In genomic region chr16:2515180-2515803, GRCh38 we compare ENCODE assay signal across 6 cellular contexts. TPM values are rescaled to one million over a fixed set of nuclear protein-coding genes. Genes with fewer than 3 reads are reported as not detected.
DNase-seq lines count a peak whose midpoint lies in the region; ATAC-seq and TF ChIP-seq lines count a peak whose summit lies in the region.

No MANE protein-coding gene starts in this region.

- TF ChIP-seq CTCF in mucosa of descending colon (IDR thresholded peaks at IDR 0.05) = no peak

- no peaks in the 10 kb centered on the region for H3K9me3 Mint-ChIP-seq in activated naive CD8-positive, alpha-beta T cell treated with anti-CD3 and anti-CD28 coated beads, Interleukin-2, amount 10 ng/mL, durations not matched to agents 7 days and 5 days

- H3K9me3 ChIP-seq in mucosa of descending colon = no peaks in the 10 kb centered on the region

- peaks cover 8% of the 10 kb centered on the region for H3K27me3 Mint-ChIP-seq in activated naive CD8-positive, alpha-beta T cell treated with anti-CD3 and anti-CD28 coated beads, Interleukin-2, amount 10 ng/mL, durations not matched to agents 7 days and 5 days

- intact Hi-C loops in mucosa of descending colon (cut with DNase I, micrococcal nuclease) = no loop called here

- peak overlapping the region; percentile 93 for H3K27ac Mint-ChIP-seq in activated naive CD8-positive, alpha-beta T cell treated with anti-CD3 and anti-CD28 coated beads, Interleukin-2, amount 10 ng/mL, durations not matched to agents 7 days and 5 days

- peaks cover 10% of the 10 kb centered on the region for H3K36me3 Mint-ChIP-seq in activated naive CD8-positive, alpha-beta T cell treated with anti-CD3 and anti-CD28 coated beads, Interleukin-2, amount 10 ng/mL, durations not matched to agents 7 days and 5 days

- POLR2A ChIA-PET in activated naive CD8-positive, alpha-beta T cell treated with anti-CD3 and anti-CD28 coated beads, Interleukin-2, amount 10 ng/mL, durations not matched to agents 7 days and 5 days (lab: Charles Lee) = interaction anchor here (0.7 to 4.0 kb wide), 10 partner anchors 11 to 360 kb away, joined by 3 to 43 read pairs (median 4); partner anchors contain the start of genes CEMP1, ECI1, PDPK1 and TBC1D24

- no peak for ATAC-seq in activated naive CD8-positive, alpha-beta T cell treated with anti-CD3 and anti-CD28 coated beads, Interleukin-2, amount 10 ng/mL, durations not matched to agents 7 days and 5 days (ENCODE audit: low read depth)
- ATAC-seq in mucosa of descending colon (peak; percentile 24), HG03039 (IDR thresholded peaks at IDR 0.05; ENCODE audit: unreplicated experiment) (no peak)

- H3K4me1 Mint-ChIP-seq in activated naive CD8-positive, alpha-beta T cell treated with anti-CD3 and anti-CD28 coated beads, Interleukin-2, amount 10 ng/mL, durations not matched to agents 7 days and 5 days = peaks cover 40% of the 10 kb centered on the region

- H3K4me3 ChIP-seq in mucosa of descending colon = peak overlapping the region; percentile 98

- peak overlapping the region; percentile 94 for H3K4me3 Mint-ChIP-seq in activated naive CD8-positive, alpha-beta T cell treated with anti-CD3 and anti-CD28 coated beads, Interleukin-2, amount 10 ng/mL, durations not matched to agents 7 days and 5 days

- H3K36me3 ChIP-seq in mucosa of descending colon (ENCODE audit: low read depth) = no peaks in the 10 kb centered on the region

- peaks cover 51% of the 10 kb centered on the region for H3K4me1 ChIP-seq in mucosa of descending colon (ENCODE audit: low read depth)

- DNase-seq in GF-D8 (lab: John Stamatoyannopoulos, UW) (peak; percentile 37), mucosa of descending colon (peak in 2 of 3 donors; percentile 70 to 71), ecto neural progenitor cell (ENCODE audit: low spot score) (no peak), NCI-H510A (lab: John Stamatoyannopoulos, UW) (no peak)
- no peak for DNase-seq in activated naive CD8-positive, alpha-beta T cell treated with anti-CD3 and anti-CD28 coated beads, Interleukin-2, amount 10 ng/mL, durations not matched to agents 7 days and 5 days

RNA-seq across cellular contexts. Expression of gene ATP6V0C, which starts 1.5 kb away (rescaled TPM):
- total RNA-seq in activated naive CD8-positive, alpha-beta T cell treated with anti-CD3 and anti-CD28 coated beads, Interleukin-2, amount 10 ng/mL, durations not matched to agents 7 days and 5 days = 100 to 1,000 TPM; 117 to 122 TPM
- total RNA-seq in mucosa of descending colon = 100 to 1,000 TPM; 171 to 261 (median 201) TPM

RNA-seq across cellular contexts. Expression of gene AMDHD2, which starts 4.9 kb away (rescaled TPM):
- 10 to 100 TPM; 74.0 to 75.4 TPM for total RNA-seq in activated naive CD8-positive, alpha-beta T cell treated with anti-CD3 and anti-CD28 coated beads, Interleukin-2, amount 10 ng/mL, durations not matched to agents 7 days and 5 days
- 10 to 100 TPM; 33.6 to 51.2 (median 38.4) TPM for total RNA-seq in mucosa of descending colon

RNA-seq across cellular contexts. Expression of gene CEMP1, which starts 15.9 kb away (rescaled TPM):
- total RNA-seq in activated naive CD8-positive, alpha-beta T cell treated with anti-CD3 and anti-CD28 coated beads, Interleukin-2, amount 10 ng/mL, durations not matched to agents 7 days and 5 days = 1 to 10 TPM in 1 of 2 experiments, under 1 TPM in 1; 0.80 to 1.1 TPM
- total RNA-seq in mucosa of descending colon = 1 to 10 TPM in 1 of 3 donors, under 1 TPM in 1, not detected in 1; 0.89 to 1.2 TPM

RNA-seq across cellular contexts. Expression of gene PDPK1, which starts 22.5 kb away (rescaled TPM):
- 10 to 100 TPM; 50.6 to 55.1 TPM for total RNA-seq in activated naive CD8-positive, alpha-beta T cell treated with anti-CD3 and anti-CD28 coated beads, Interleukin-2, amount 10 ng/mL, durations not matched to agents 7 days and 5 days
- 10 to 100 TPM; 73.3 to 79.6 (median 79.3) TPM for total RNA-seq in mucosa of descending colon

RNA-seq across cellular contexts. Expression of gene TBC1D24, which starts 40.4 kb away (rescaled TPM):
- 10 to 100 TPM; 16.5 to 17.9 TPM for total RNA-seq in activated naive CD8-positive, alpha-beta T cell treated with anti-CD3 and anti-CD28 coated beads, Interleukin-2, amount 10 ng/mL, durations not matched to agents 7 days and 5 days
- total RNA-seq in mucosa of descending colon = 10 to 100 TPM in 1 of 3 donors, 1 to 10 TPM in 2; 6.9 to 14.3 (median 8.5) TPM

Comparison
In these comparisons a context has a peak if more than half of its experiments do, and no peak if none do; other contexts are left out.
1. DNase-seq: peak in GF-D8 (single experiment) and mucosa of descending colon (2 of 3); none in activated naive CD8-positive, alpha-beta T cell treated with anti-CD3 and anti-CD28 coated beads, Interleukin-2, amount 10 ng/mL, durations not matched to agents 7 days and 5 days (single experiment), ecto neural progenitor cell (single experiment) and NCI-H510A (single experiment).